In genomic region chr17:1736348-1737281, GRCh38 we compare ENCODE assay signal across 8 cellular contexts. TPM values are rescaled to one million over a fixed set of nuclear protein-coding genes. Genes with fewer than 3 reads are reported as not detected.
DNase-seq lines count a peak whose midpoint lies in the region; ATAC-seq, FAIRE-seq and TF ChIP-seq lines count a peak whose summit lies in the region.

No MANE protein-coding gene starts in this region.

- peaks cover 12% of the 10 kb centered on the region for H3K36me3 Mint-ChIP-seq in endothelial cell (ENCODE audit: low read depth, unreplicated experiment)

- H3K27ac ChIP-seq in pancreas: no peak overlapping the region
- no peak overlapping the region for H3K27ac ChIP-seq in suprapubic skin

- peaks cover 0 to 6% (median 0%) of the 10 kb centered on the region in 3 donors for H3K4me1 ChIP-seq in pancreas
- peaks cover 18% of the 10 kb centered on the region for H3K4me1 ChIP-seq in suprapubic skin

- intact Hi-C loops in pancreas (cut with DNase I): no loop called here

- no peak for TF ChIP-seq EP300 in suprapubic skin (IDR thresholded peaks at IDR 0.05)

- 68 to 72% methylated on average over 25 of the region's 25 CpGs for WGBS in pancreas, 2 donors
- WGBS in suprapubic skin: 65% methylated on average over 17 of the region's 25 CpGs

- H3K4me1 Mint-ChIP-seq in endothelial cell (ENCODE audit: unreplicated experiment): no peaks in the 10 kb centered on the region

- peak; percentile 68 for DNase-seq in GM19238 (ENCODE audit: insufficient read length, low spot score)
- peak; percentile 55 for DNase-seq in RPMI8226
- no peak for DNase-seq in endothelial cell (ENCODE audit: low spot score)
- peak in 2 of 6 donors; percentile 67 to 70 for DNase-seq in pancreas
- DNase-seq in suprapubic skin (ENCODE audit: low spot score in 2 of 2): no peak

- H3K4me3 ChIP-seq in pancreas (no peak overlapping the region), suprapubic skin (no peak overlapping the region)

- no peaks in the 10 kb centered on the region for H3K9me3 Mint-ChIP-seq in endothelial cell (ENCODE audit: unreplicated experiment)

- TF ChIP-seq POLR2A in suprapubic skin (IDR thresholded peaks at IDR 0.05): no peak

- H3K27me3 ChIP-seq in pancreas: no peaks in the 10 kb centered on the region
- H3K27me3 ChIP-seq in suprapubic skin: no peaks in the 10 kb centered on the region

- peaks cover 11% of the 10 kb centered on the region for H3K27me3 Mint-ChIP-seq in endothelial cell (ENCODE audit: unreplicated experiment)

- H3K36me3 ChIP-seq in pancreas (peaks cover 0 to 6% (median 0%) of the 10 kb centered on the region in 3 donors), suprapubic skin (peaks cover 58% of the 10 kb centered on the region)

- ATAC-seq in pancreas: peak in 3 of 4 donors; percentile 42 to 76 (median 51)
- no peak for ATAC-seq in GM21717 (IDR thresholded peaks at IDR 0.05; ENCODE audit: unreplicated experiment)
- no peak for ATAC-seq in GM21529 (IDR thresholded peaks at IDR 0.05; ENCODE audit: unreplicated experiment)
- ATAC-seq in GM19395 (IDR thresholded peaks at IDR 0.05; ENCODE audit: unreplicated experiment): no peak

- FAIRE-seq in pancreas (lab: Jason Lieb, UNC): no peak

- no peaks in the 10 kb centered on the region for H3K9me3 ChIP-seq in pancreas
- H3K9me3 ChIP-seq in suprapubic skin: no peaks in the 10 kb centered on the region

- no peak overlapping the region for H3K27ac Mint-ChIP-seq in endothelial cell (ENCODE audit: unreplicated experiment)

- H3K4me3 Mint-ChIP-seq in endothelial cell (ENCODE audit: unreplicated experiment): peak overlapping the region; percentile 7

- TF ChIP-seq CTCF in endothelial cell (IDR thresholded peaks at IDR 0.05; ENCODE audit: unreplicated experiment) (no peak), pancreas (IDR thresholded peaks at IDR 0.05) (no peak), suprapubic skin (IDR thresholded peaks at IDR 0.05) (no peak)

RNA-seq across cellular contexts. Expression of gene SERPINF2, which starts 6.1 kb away (rescaled TPM):
- 0.56 TPM for total RNA-seq in endothelial cell (ENCODE audit: unreplicated experiment)
- 1 to 10 TPM; 1.4 to 5.8 (median 3.4) TPM for total RNA-seq in pancreas
- 1 to 10 TPM; 5.6 to 8.8 TPM for polyA plus RNA-seq in pancreas
- total RNA-seq in suprapubic skin: 1 to 10 TPM; 3.9 to 7.4 (median 5.9) TPM

RNA-seq across cellular contexts. Expression of gene WDR81, which starts 12.1 kb away (rescaled TPM):
- total RNA-seq in endothelial cell (ENCODE audit: unreplicated experiment) (20.0 TPM), pancreas (10 to 100 TPM in 2 of 6 donors, 1 to 10 TPM in 4; 5.7 to 17.0 (median 8.3) TPM), suprapubic skin (10 to 100 TPM; 40.0 to 61.7 (median 51.3) TPM)
- 10 to 100 TPM; 14.2 to 24.4 TPM for polyA plus RNA-seq in pancreas

RNA-seq across cellular contexts. Expression of gene SERPINF1, which starts 25.2 kb away (rescaled TPM):
- total RNA-seq in endothelial cell (ENCODE audit: unreplicated experiment) (0.77 TPM), pancreas (100 to 1,000 TPM in 2 of 6 donors, 10 to 100 TPM in 4; 40.6 to 178 (median 82.0) TPM), suprapubic skin (100 to 1,000 TPM; 146 to 256 (median 194) TPM)
- 10 to 100 TPM; 73.1 to 95.9 TPM for polyA plus RNA-seq in pancreas

RNA-seq across cellular contexts. Expression of gene TLCD2, which starts 26.4 kb away (rescaled TPM):
- total RNA-seq in endothelial cell (ENCODE audit: unreplicated experiment): 4.4 TPM
- total RNA-seq in pancreas: 1 to 10 TPM in 5 of 6 donors, under 1 TPM in 1; 0.56 to 2.8 (median 1.4) TPM
- 1 to 10 TPM in 1 of 2 donors, under 1 TPM in 1; 0.75 to 1.4 TPM for polyA plus RNA-seq in pancreas
- total RNA-seq in suprapubic skin: 1 to 10 TPM; 2.2 to 4.6 (median 2.9) TPM

RNA-seq across cellular contexts. Expression of gene PRPF8, which starts 51.9 kb away (rescaled TPM):
- total RNA-seq in endothelial cell (ENCODE audit: unreplicated experiment) (295 TPM), pancreas (100 to 1,000 TPM in 3 of 6 donors, 10 to 100 TPM in 3; 88.8 to 129 (median 100.0) TPM), suprapubic skin (100 to 1,000 TPM; 186 to 341 (median 220) TPM)
- polyA plus RNA-seq in pancreas: 10 to 100 TPM; 78.9 to 93.1 TPM

Comparison
In these comparisons a context has a peak if more than half of its experiments do, and no peak if none do; other contexts are left out.
1. DNase-seq: peak in GM19238 (single experiment) and RPMI8226 (single experiment); none in endothelial cell (single experiment) and suprapubic skin (0 of 2).
2. ATAC-seq: peak in pancreas (3 of 4); none in GM21717 (single experiment), GM21529 (single experiment) and GM19395 (single experiment).
3. RNA of gene SERPINF1, which starts 25.2 kb away (total RNA-seq): 146 to 256 TPM in suprapubic skin and 40.6 to 178 TPM in pancreas; 0.77 TPM in endothelial cell (single experiment); every median in the first group is over 10 times any median in the second.